ENCODE assay signal across 1 cellular context in genomic region chr3:66998075-66998898, GRCh38.
TF ChIP-seq lines count a peak whose summit lies in the region.

KBTBD8 (plus strand) TSS chr3:66998307; CDS start chr3:66998356, 49 bp downstream.

TF ChIP-seq in K562, 482 proteins besides CTCF, POLR2A, EP300 and RAD21 (continued from another document and continues in another):
- peak; percentile 50 for TF ChIP-seq ZBTB40 (IDR thresholded peaks at IDR 0.05)
- TF ChIP-seq ZBTB40 (CRISPR knock-in tag; IDR thresholded peaks at IDR 0.05): no peak
- peak; percentile 90; the same call in 1 of the 2 replicates for TF ChIP-seq HCFC1 (IDR thresholded peaks at IDR 0.05; ENCODE audit: low read depth, low read length)
- no peak for TF ChIP-seq ZNF511 (CRISPR knock-in tag; IDR thresholded peaks at IDR 0.05)
- no peak for TF ChIP-seq SMARCC2 (IDR thresholded peaks at IDR 0.05; ENCODE audit: low read depth)
- TF ChIP-seq ZBTB33 (CRISPR knock-in tag; IDR thresholded peaks at IDR 0.05): no peak
- no peak for TF ChIP-seq HOXB6 (CRISPR knock-in tag; IDR thresholded peaks at IDR 0.05; ENCODE audit: borderline replicate concordance)
- TF ChIP-seq HINFP (tag; conservative IDR thresholded peaks at IDR 0.05; ENCODE audit: low read depth): peak; percentile 97
- no peak for TF ChIP-seq ZNF696 (CRISPR knock-in tag; conservative IDR thresholded peaks at IDR 0.05)
- no peak for TF ChIP-seq CEBPG (CRISPR knock-in tag; IDR thresholded peaks at IDR 0.05)
- TF ChIP-seq CEBPG (tag; conservative IDR thresholded peaks at IDR 0.05 in 1 of 2, IDR thresholded peaks at IDR 0.05 in 1 of 2): no peak
- no peak for TF ChIP-seq PHTF2 (CRISPR knock-in tag; IDR thresholded peaks at IDR 0.05)
- TF ChIP-seq ZNF77 (CRISPR knock-in tag; IDR thresholded peaks at IDR 0.05): no peak
- TF ChIP-seq NFATC3 (IDR thresholded peaks at IDR 0.05): peak; percentile 78; the same call in 1 of the 2 replicates
- no peak for TF ChIP-seq ZNF398 (CRISPR knock-in tag; IDR thresholded peaks at IDR 0.05)
- TF ChIP-seq PATZ1 (CRISPR knock-in tag; IDR thresholded peaks at IDR 0.05; ENCODE audit: borderline replicate concordance): no peak
- no peak for TF ChIP-seq ATF6 (CRISPR knock-in tag; IDR thresholded peaks at IDR 0.05)
- TF ChIP-seq ZNF280A (IDR thresholded peaks at IDR 0.05; ENCODE audit: low read depth, partially characterized antibody): no peak
- TF ChIP-seq FOXA3 (CRISPR knock-in tag; conservative IDR thresholded peaks at IDR 0.05 in 1 of 2, IDR thresholded peaks at IDR 0.05 in 1 of 2): no peak
- TF ChIP-seq MXI1 (IDR thresholded peaks at IDR 0.05; ENCODE audit: low read depth, low read length): no peak
- TF ChIP-seq SMC3 (conservative IDR thresholded peaks at IDR 0.05; ENCODE audit: insufficient read depth, low read depth, low read length): no peak
- TF ChIP-seq HDAC1 (IDR thresholded peaks at IDR 0.05): peak in 1 of 2 experiments; percentile 89; a peak in 2 of 4 replicates
- TF ChIP-seq NBN (IDR thresholded peaks at IDR 0.05; ENCODE audit: low read depth): no peak
- no peak for TF ChIP-seq ZNF282 (CRISPR knock-in tag; IDR thresholded peaks at IDR 0.05)
- peak; percentile 29 for TF ChIP-seq POU5F1 (IDR thresholded peaks at IDR 0.05; ENCODE audit: borderline replicate concordance, low read depth, low read length, partially characterized antibody)
- no peak for TF ChIP-seq VEZF1 (CRISPR knock-in tag; IDR thresholded peaks at IDR 0.05)
- TF ChIP-seq MITF (IDR thresholded peaks at IDR 0.05): no peak
- TF ChIP-seq KAT7 (CRISPR knock-in tag; IDR thresholded peaks at IDR 0.05; ENCODE audit: borderline replicate concordance): no peak
- TF ChIP-seq ZC3H8 (IDR thresholded peaks at IDR 0.05): no peak
- 0 out of 2 replicates have a peak, but pooled peaks have one; percentile 22 for TF ChIP-seq SAFB (IDR thresholded peaks at IDR 0.05; ENCODE audit: borderline replicate concordance, low read depth, low read length)
- no peak for TF ChIP-seq NCOA1 (IDR thresholded peaks at IDR 0.05; ENCODE audit: low read depth)
- no peak for TF ChIP-seq BCOR (IDR thresholded peaks at IDR 0.05)
